In the genomic region with DNA sequence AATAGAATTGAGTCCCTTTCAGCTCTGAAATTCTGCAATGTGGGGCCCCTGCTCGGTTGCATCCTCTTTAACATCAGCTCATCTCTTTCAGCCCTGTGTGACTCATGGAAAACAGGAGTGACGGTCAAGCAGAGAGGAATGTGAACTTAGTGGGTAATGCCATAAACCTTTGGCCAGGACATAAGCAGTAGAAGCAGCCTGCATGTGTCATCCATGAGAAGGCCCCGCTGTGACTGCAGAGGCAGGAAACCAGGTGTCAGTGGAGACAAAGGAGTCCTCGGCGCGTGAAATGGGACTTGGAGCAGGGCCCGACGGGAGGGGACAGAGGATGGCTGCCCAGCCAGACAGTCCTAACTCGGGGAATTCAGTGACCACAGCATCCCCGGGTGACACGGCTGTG, we compare ENCODE assay signal across 13 cellular contexts. TPM values are rescaled to one million over a fixed set of nuclear protein-coding genes. Genes with fewer than 3 reads are reported as not detected.
A peak's percentile ranks its signal among the peaks of the same experiment; 100 is the strongest.
DNase-seq lines count a peak whose midpoint lies in the region; ATAC-seq and TF ChIP-seq lines count a peak whose summit lies in the region.
"Had no signal": no experiment of that assay in that cellular context is flagged by ENCODE, and none has a peak within 500 bp of the region (broad histone marks: within the 10 kb centered on the region; RNA-seq: fewer than 3 reads in every experiment).

No MANE protein-coding gene starts in this region.

- intact Hi-C loops in IMR-90 (cut with micrococcal nuclease), result no loop called here

- no TSS peak for BruUV-seq in IMR-90 (replicated peaks; lab: Mats Ljungman, UMichigan)

- POLR2A ChIA-PET in BJ (lab: Charles Lee) (no interaction called here), IMR-90 (lab: Charles Lee; ENCODE audit: unreplicated experiment) (no interaction called here)

- H3K9ac ChIP-seq in IMR-90 (ENCODE audit: low read depth, low read length), result no peak overlapping the region
- H3K9ac ChIP-seq: parathyroid adenoma had no signal

- peaks cover 10% of the 10 kb centered on the region for H3K4me1 ChIP-seq in IMR-90 (ENCODE audit: control insufficient read depth, insufficient read depth, low read length)
- H3K4me1 ChIP-seq: parathyroid adenoma had no signal

- H3K4me3 ChIP-seq in BJ (ENCODE audit: low read depth, low read length) (no peak overlapping the region), IMR-90 (ENCODE audit: insufficient read depth, low read depth, low read length) (no peak overlapping the region)
- H3K4me3 ChIP-seq: K562 had no signal

- H3K23ac ChIP-seq in IMR-90 (ENCODE audit: low read depth, low read length), result peak overlapping the region; percentile 31; the same call in 1 of the 2 replicates

- CTCF ChIA-PET in BJ (lab: Yijun Ruan, JAX) (interaction anchor here (0.9 to 1.2 kb wide), 2 partner anchors 14 to 15 kb away, joined by 3 to 6 read pairs; no protein-coding TSS in a partner anchor), IMR-90 (lab: Yijun Ruan, JAX) (interaction anchor here (0.9 kb wide), 1 partner anchor 15 kb away, joined by 3 read pairs; no protein-coding TSS in a partner anchor)

- no peak overlapping the region for H3K27ac Mint-ChIP-seq in type B pancreatic cell

- peak overlapping the region; percentile 34 for H2BK5ac ChIP-seq in IMR-90 (ENCODE audit: low read depth, low read length, poor library complexity, severe bottlenecking)

- DNase-seq in BJ (ENCODE audit: low read depth), result peak; percentile 69
- peak; percentile 96 for DNase-seq in IMR-90
- peak; percentile 57 to 80 for DNase-seq in SW 1271 (lab: John Stamatoyannopoulos, UW)
- DNase-seq in kidney glomerular epithelial cell (lab: John Stamatoyannopoulos, UW), result peak; percentile 96
- DNase-seq in type B pancreatic cell (ENCODE audit: extremely low spot score, unreplicated experiment), result no peak
- DNase-seq in NCI-H526 (lab: John Stamatoyannopoulos, UW), result no peak
- DNase-seq: activated gamma-delta T cell treated with Interleukin-2 at 50 U/mL for 16 hours; foreskin melanocyte; stimulated activated naive CD8-positive, alpha-beta T cell treated with anti-CD3 and anti-CD28 coated beads, Interleukin-15, amount 100 ng/mL, for 72 hours had no signal

- H3K4me3 Mint-ChIP-seq in type B pancreatic cell, result no peak overlapping the region
- H3K4me3 Mint-ChIP-seq: stimulated activated naive CD8-positive, alpha-beta T cell treated with anti-CD3 and anti-CD28 coated beads, Interleukin-15, amount 100 ng/mL, for 72 hours had no signal

- 0 out of 2 replicates have a peak overlapping the region, but pooled peaks have one; percentile 4 for H3K4me2 ChIP-seq in IMR-90 (ENCODE audit: low read depth, low read length)

- H3K9me3 Mint-ChIP-seq in type B pancreatic cell, result no peaks in the 10 kb centered on the region
- H3K9me3 Mint-ChIP-seq: stimulated activated naive CD8-positive, alpha-beta T cell treated with anti-CD3 and anti-CD28 coated beads, Interleukin-15, amount 100 ng/mL, for 72 hours had no signal

- H2BK120ac ChIP-seq in IMR-90 (ENCODE audit: low read depth, low read length), result peak overlapping the region; percentile 58

- peak overlapping the region; percentile 69; the same call in 1 of the 2 replicates for H2AK5ac ChIP-seq in IMR-90 (ENCODE audit: low read depth, low read length)

- H3K18ac ChIP-seq in IMR-90 (ENCODE audit: low read depth, low read length), result peak overlapping the region; percentile 16; the same call in 1 of the 2 replicates

- no peaks in the 10 kb centered on the region for H4K20me1 ChIP-seq in IMR-90 (ENCODE audit: insufficient read depth, low read length)

- H3K36me3 ChIP-seq in BJ (ENCODE audit: control insufficient read depth, insufficient read depth, low read length), result no peaks in the 10 kb centered on the region
- no peaks in the 10 kb centered on the region for H3K36me3 ChIP-seq in IMR-90 (ENCODE audit: control insufficient read depth, insufficient read depth, low read length)

- peak; percentile 24; the same call in 1 of the 2 replicates for TF ChIP-seq RAD21 in IMR-90 (IDR thresholded peaks at IDR 0.05; ENCODE audit: low read length)

- H3K27ac ChIP-seq in IMR-90 (ENCODE audit: insufficient read depth, low read length), result peak overlapping the region; percentile 31; the same call in 1 of the 2 replicates
- H3K27ac ChIP-seq: parathyroid adenoma had no signal

- peak overlapping the region in 1 of 2 experiments; percentile 78; a peak in 2 of 4 replicates for H4K8ac ChIP-seq in IMR-90 (ENCODE audit: low read depth in 2 of 2, low read length in 2 of 2)

- TF ChIP-seq CTCF in BJ (IDR thresholded peaks at IDR 0.05; ENCODE audit: insufficient read depth, low read depth, low read length) (no peak), IMR-90 (conservative IDR thresholded peaks at IDR 0.05; ENCODE audit: low read depth, low read length) (no peak), type B pancreatic cell (conservative IDR thresholded peaks at IDR 0.05) (no peak)

- TF ChIP-seq POLR2A in IMR-90 (IDR thresholded peaks at IDR 0.05; ENCODE audit: low read depth, low read length), result no peak

- no peak overlapping the region for H2AK9ac ChIP-seq in IMR-90 (replicated peaks; ENCODE audit: low read depth, low read length, poor library complexity)

- no peaks in the 10 kb centered on the region for H3K9me3 ChIP-seq in IMR-90 (ENCODE audit: control insufficient read depth, insufficient read depth, low read length)

- in situ Hi-C loops in IMR-90 (cut with MboI; ENCODE audit: low sequenced_read_pairs), result no loop called here

- H3K27me3 ChIP-seq in BJ (ENCODE audit: control insufficient read depth, insufficient read depth, low read length) (peaks cover 1% of the 10 kb centered on the region; the same call in 1 of the 2 replicates), IMR-90 (ENCODE audit: control insufficient read depth, insufficient read depth, low read length) (no peaks in the 10 kb centered on the region; the same call in 1 of the 2 replicates)

- peak overlapping the region; percentile 7 for H2AFZ ChIP-seq in IMR-90 (replicated peaks; ENCODE audit: low read length, poor library complexity)
- H2AFZ ChIP-seq: parathyroid adenoma had no signal

- dilution Hi-C loops in IMR-90 (cut with HindIII; ENCODE audit: low sequenced_read_pairs, unreplicated experiment), result no loop called here

- H3K27me3 Mint-ChIP-seq in type B pancreatic cell, result peaks cover 13% of the 10 kb centered on the region

- peak overlapping the region; percentile 36; the same call in 1 of the 2 replicates for H2BK20ac ChIP-seq in IMR-90 (ENCODE audit: low read depth, low read length)

- WGBS in IMR-90 (ENCODE audit: extremely low coverage in 2 of 2, insufficient read length in 1 of 2), 2 experiments, result 6% methylated on average over 7 of the region's 11 CpGs; no CpG with 5 or more reads in 1 of the 2 experiments

- no peaks in the 10 kb centered on the region for H3K36me3 Mint-ChIP-seq in type B pancreatic cell

- 0 out of 2 replicates have a peak, but pooled peaks cover 5% of the 10 kb centered on the region for H3K9me1 ChIP-seq in IMR-90 (ENCODE audit: insufficient read depth, low read length)

- H3K79me1 ChIP-seq in IMR-90 (ENCODE audit: low read depth in 1 of 2, low read length in 2 of 2), result no peaks in the 10 kb centered on the region

- ATAC-seq in IMR-90 (ENCODE audit: low read depth) (peak; percentile 88), HG02981 (IDR thresholded peaks at IDR 0.05; ENCODE audit: unreplicated experiment) (no peak), HG03159 (IDR thresholded peaks at IDR 0.05; ENCODE audit: unreplicated experiment) (no peak)
- ATAC-seq: K562; stimulated activated naive CD8-positive, alpha-beta T cell treated with anti-CD3 and anti-CD28 coated beads, Interleukin-15, amount 100 ng/mL, for 72 hours had no signal

- peak overlapping the region; percentile 36 for H4K5ac ChIP-seq in IMR-90 (ENCODE audit: low read depth, low read length)

- no peak overlapping the region for H3K56ac ChIP-seq in IMR-90 (ENCODE audit: extremely low read depth, insufficient read depth, low read length)

- peak overlapping the region; percentile 45; the same call in 1 of the 2 replicates for H4K91ac ChIP-seq in IMR-90 (ENCODE audit: insufficient read depth, low read depth, low read length)

- H2BK15ac ChIP-seq in IMR-90 (ENCODE audit: low read depth, low read length), result peak overlapping the region; percentile 54; the same call in 1 of the 3 replicates

- peak overlapping the region; percentile 75 for H3K4ac ChIP-seq in IMR-90 (ENCODE audit: low read depth, low read length)

- peaks cover 10% of the 10 kb centered on the region for H3K4me1 Mint-ChIP-seq in type B pancreatic cell (ENCODE audit: unreplicated experiment)
- H3K4me1 Mint-ChIP-seq: stimulated activated naive CD8-positive, alpha-beta T cell treated with anti-CD3 and anti-CD28 coated beads, Interleukin-15, amount 100 ng/mL, for 72 hours had no signal

- no peak overlapping the region for H3K14ac ChIP-seq in IMR-90 (replicated peaks; ENCODE audit: low read depth, low read length)

RNA-seq across cellular contexts. Expression of a gene that starts 21.1 kb away (rescaled TPM):
- polyA plus RNA-seq in BJ (2011; rRNA removed) (4.9 and 8.7 TPM in 2 replicates), IMR-90 (2012; rRNA removed) (52.3 and 53.6 TPM in 2 replicates)
- polyA minus RNA-seq in BJ (2011; rRNA and poly(A)+ RNA removed), result 18.1 and 18.2 TPM in 2 replicates
- total RNA-seq in IMR-90 (2012; rRNA removed) (54.7 and 58.8 TPM in 2 replicates), type B pancreatic cell (ENCODE audit: low replicate concordance) (40.3 and 44.6 TPM in 2 replicates)
- 25.1 and 54.3 TPM in 2 replicates for polyA plus RNA-seq in IMR-90 (2012; cell fraction: cytosol; rRNA removed)
- polyA plus RNA-seq in IMR-90 (2012; cell fraction: nucleus; rRNA removed; ENCODE audit: low replicate concordance), result 18.5 and 36.7 TPM in 2 replicates
- total RNA-seq: K562 had no signal
- polyA plus RNA-seq: K562 had no signal

RNA-seq across cellular contexts. Expression of a gene that starts 36.5 kb away (rescaled TPM):
- polyA plus RNA-seq in BJ (2011; rRNA removed) (not detected in 2 replicates), IMR-90 (2012; rRNA removed) (not detected in 2 replicates)
- not detected in 2 replicates for polyA minus RNA-seq in BJ (2011; rRNA and poly(A)+ RNA removed)
- total RNA-seq in IMR-90 (2012; rRNA removed) (not detected in 2 replicates), type B pancreatic cell (ENCODE audit: low replicate concordance) (not detected in 2 replicates)
- polyA plus RNA-seq in IMR-90 (2012; cell fraction: cytosol; rRNA removed), result not detected in 2 replicates
- not detected in 2 replicates for polyA plus RNA-seq in IMR-90 (2012; cell fraction: nucleus; rRNA removed; ENCODE audit: low replicate concordance)
- polyA plus RNA-seq: K562 had no signal

RNA-seq across cellular contexts. Expression of a gene that starts 46.1 kb away (rescaled TPM):
- not detected in 2 replicates for polyA plus RNA-seq in BJ (2011; rRNA removed)
- not detected in 2 replicates for polyA minus RNA-seq in BJ (2011; rRNA and poly(A)+ RNA removed)
- not detected in 2 replicates for total RNA-seq in IMR-90 (2012; rRNA removed)
- polyA plus RNA-seq in IMR-90 (2012; rRNA removed), result not detected in 2 replicates
- polyA plus RNA-seq in IMR-90 (2012; cell fraction: cytosol; rRNA removed), result not detected in 2 replicates
- not detected in 2 replicates for polyA plus RNA-seq in IMR-90 (2012; cell fraction: nucleus; rRNA removed; ENCODE audit: low replicate concordance)
- total RNA-seq in type B pancreatic cell (ENCODE audit: low replicate concordance), result not detected in 2 replicates
- polyA plus RNA-seq: K562 had no signal

RNA-seq across cellular contexts. Expression of a gene that starts 53.1 kb away (rescaled TPM):
- polyA plus RNA-seq in BJ (2011; rRNA removed) (not detected in 2 replicates), IMR-90 (2012; rRNA removed) (not detected in 2 replicates)
- polyA minus RNA-seq in BJ (2011; rRNA and poly(A)+ RNA removed), result not detected in 2 replicates
- total RNA-seq in IMR-90 (2012; rRNA removed) (not detected in 2 replicates), type B pancreatic cell (ENCODE audit: low replicate concordance) (0.69 TPM in 1 of 2 replicates, not detected in the other)
- polyA plus RNA-seq in IMR-90 (2012; cell fraction: cytosol; rRNA removed), result not detected in 2 replicates
- polyA plus RNA-seq in IMR-90 (2012; cell fraction: nucleus; rRNA removed; ENCODE audit: low replicate concordance), result not detected in 2 replicates
- polyA plus RNA-seq: K562 had no signal

Comparison
In these comparisons a context has a peak if more than half of its experiments do, and no peak if none do; other contexts are left out.
1. DNase-seq: peak in BJ (single experiment), IMR-90 (single experiment), SW 1271 (2 of 2) and kidney glomerular epithelial cell (single experiment); none in type B pancreatic cell (single experiment) and NCI-H526 (0 of 2).